In genomic region chr1:76209238-76209637, GRCh38 we compare ENCODE assay signal across 29 cellular contexts.
"Had no signal": no experiment of that assay in that cellular context is flagged by ENCODE, and none has a peak within 500 bp of the region (broad histone marks: within the 10 kb centered on the region; RNA-seq: fewer than 3 reads in every experiment).

No MANE protein-coding gene starts in this region.

- H3K36me3 ChIP-seq: ascending aorta, breast epithelium, cardiac muscle cell, esophagus muscularis mucosa, gastrocnemius medialis, heart left ventricle, WERI-Rb-1 had no signal

- DNase-seq: activated B cell treated with CpG ODN at 0.5 μM for 24 hours; activated CD4-positive, alpha-beta T cell treated with anti-CD3 and anti-CD28 coated beads for 48 hours; activated CD4-positive, alpha-beta T cell treated with anti-CD3 and anti-CD28 coated beads, Interleukin-2, amount 50 U/mL, for 1 hour; activated CD4-positive, alpha-beta T cell treated with anti-CD3 and anti-CD28 coated beads, Interleukin-2, amount 50 U/mL, for 48 hours; activated CD8-positive, alpha-beta memory T cell treated with anti-CD3 and anti-CD28 coated beads for 24 hours; activated CD8-positive, alpha-beta T cell treated with anti-CD3 and anti-CD28 coated beads for 36 hours; activated gamma-delta T cell; activated naive CD4-positive, alpha-beta T cell; activated naive CD4-positive, alpha-beta T cell treated with anti-CD3 and anti-CD28 coated beads, Interleukin-2, amount 10 ng/mL, durations not matched to agents 7 days and 5 days; activated naive CD8-positive, alpha-beta T cell treated with anti-CD3 and anti-CD28 coated beads, Interleukin-2, amount 10 ng/mL, durations not matched to agents 7 days and 5 days; activated T-cell treated with anti-CD3 and anti-CD28 coated beads, Interleukin-2, amount 50 U/mL, for 1 hour; activated T-cell treated with anti-CD3 and anti-CD28 coated beads, Interleukin-2, amount 50 U/mL, for 48 hours; central memory CD4-positive, alpha-beta T cell; cortex of kidney; dermis blood vessel endothelial cell; effector CD4-positive, alpha-beta T cell; effector memory CD8-positive, alpha-beta T cell; erythroblast; foreskin keratinocyte; gastrocnemius medialis; glutamatergic neuron; heart left ventricle; hypothalamus; T1000; WERI-Rb-1 had no signal

- H3K4me1 ChIP-seq: ascending aorta, breast epithelium, esophagus muscularis mucosa, foreskin keratinocyte, gastrocnemius medialis had no signal

- H3K4me3 ChIP-seq: ascending aorta, breast epithelium, cardiac muscle cell, esophagus muscularis mucosa, gastrocnemius medialis, heart left ventricle had no signal

- H3K27me3 ChIP-seq: ascending aorta, breast epithelium, cardiac muscle cell, esophagus muscularis mucosa, foreskin keratinocyte, gastrocnemius medialis, heart left ventricle had no signal

- H3K9me3 ChIP-seq: ascending aorta, breast epithelium, gastrocnemius medialis had no signal

- H3K27ac ChIP-seq: ascending aorta, breast epithelium, cardiac muscle cell, esophagus muscularis mucosa, foreskin keratinocyte, gastrocnemius medialis, heart left ventricle, WERI-Rb-1 had no signal
